Comparison of ENCODE assay signal across 1 cellular context in the genomic region with DNA sequence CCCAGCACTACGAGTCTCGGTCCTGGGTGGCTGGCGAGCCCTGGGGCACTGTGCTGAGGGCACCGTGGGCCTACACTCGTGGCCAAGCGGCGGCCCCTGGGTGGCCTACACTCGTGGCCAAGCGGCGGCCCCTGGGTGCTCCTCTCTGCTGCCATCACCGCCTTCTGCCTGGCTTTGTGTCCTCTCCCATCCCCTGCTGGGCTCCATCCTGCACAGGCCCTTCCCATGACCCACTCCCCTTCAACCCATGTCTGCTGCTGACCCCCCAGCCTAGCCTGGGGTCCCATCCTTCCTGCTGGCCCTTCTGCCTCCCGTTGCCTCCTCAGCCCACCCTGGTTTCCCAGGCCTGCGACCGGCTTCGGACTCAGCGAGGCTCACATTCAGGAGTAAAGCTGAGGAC.
TF ChIP-seq lines count a peak whose summit lies in the region.

No MANE protein-coding gene starts in this region.

TF ChIP-seq in K562, 482 proteins besides CTCF, POLR2A, EP300 and RAD21:
- TF ChIP-seq ARID1B (IDR thresholded peaks at IDR 0.05) (no peak), POLR2B (IDR thresholded peaks at IDR 0.05; ENCODE audit: low read depth, partially characterized antibody) (no peak), ZNF282 (CRISPR knock-in tag; IDR thresholded peaks at IDR 0.05) (0 out of 2 replicates have a peak, but pooled peaks have one; percentile 24), ESRRA (IDR thresholded peaks at IDR 0.05; ENCODE audit: borderline replicate concordance, low read depth) (no peak), WHSC1 (IDR thresholded peaks at IDR 0.05; ENCODE audit: low read length) (peak; percentile 69), PURB (CRISPR knock-in tag; IDR thresholded peaks at IDR 0.05; ENCODE audit: low read depth) (0 out of 2 replicates have a peak, but pooled peaks have one; percentile 64), ZNF445 (CRISPR knock-in tag; IDR thresholded peaks at IDR 0.05; ENCODE audit: low read depth) (no peak), MAFF (IDR thresholded peaks at IDR 0.05; ENCODE audit: low read length) (no peak), EZH2 (IDR thresholded peaks at IDR 0.05; ENCODE audit: borderline replicate concordance, low read depth, low read length) (0 out of 2 replicates have a peak, but pooled peaks have one; percentile 14), ZNF766 (CRISPR knock-in tag; conservative IDR thresholded peaks at IDR 0.05) (no peak), KAT7 (CRISPR knock-in tag; IDR thresholded peaks at IDR 0.05; ENCODE audit: borderline replicate concordance) (no peak), EWSR1 (IDR thresholded peaks at IDR 0.05; ENCODE audit: borderline replicate concordance, low read depth, partially characterized antibody) (no peak), CBFA2T2 (conservative IDR thresholded peaks at IDR 0.05) (no peak), TEAD4 (IDR thresholded peaks at IDR 0.05; ENCODE audit: low read length) (no peak), TEAD4 (CRISPR knock-in tag; IDR thresholded peaks at IDR 0.05; ENCODE audit: borderline replicate concordance) (no peak), KDM1A (IDR thresholded peaks at IDR 0.05) (no peak), NRF1 (conservative IDR thresholded peaks at IDR 0.05 in 1 of 2, IDR thresholded peaks at IDR 0.05 in 1 of 2) (no peak), HLTF (IDR thresholded peaks at IDR 0.05) (no peak), POLR2G (IDR thresholded peaks at IDR 0.05; ENCODE audit: low read depth, low read length) (no peak), MYC (IDR thresholded peaks at IDR 0.05; ENCODE audit: low read depth, low read length) (no peak), MYC (CRISPR knock-in tag; IDR thresholded peaks at IDR 0.05; ENCODE audit: borderline replicate concordance, low read depth) (peak; percentile 25; the same call in 1 of the 2 replicates), SMARCA4 (IDR thresholded peaks at IDR 0.05) (no peak), TAF15 (IDR thresholded peaks at IDR 0.05; ENCODE audit: low read depth, low read length) (peak; percentile 72; the same call in 1 of the 2 replicates), GTF2A2 (tag; IDR thresholded peaks at IDR 0.05) (no peak), ZNF431 (CRISPR knock-in tag; IDR thresholded peaks at IDR 0.05) (no peak), CBX3 (IDR thresholded peaks at IDR 0.05; ENCODE audit: borderline replicate concordance in 1 of 2, low read length in 2 of 2) (no peak), MCM5 (IDR thresholded peaks at IDR 0.05; ENCODE audit: low read depth) (peak; percentile 79; the same call in 1 of the 2 replicates), ZKSCAN1 (IDR thresholded peaks at IDR 0.05; ENCODE audit: low read depth, low read length) (no peak), ZNF707 (CRISPR knock-in tag; conservative IDR thresholded peaks at IDR 0.05) (no peak)
- TF ChIP-seq, protein P1, sequence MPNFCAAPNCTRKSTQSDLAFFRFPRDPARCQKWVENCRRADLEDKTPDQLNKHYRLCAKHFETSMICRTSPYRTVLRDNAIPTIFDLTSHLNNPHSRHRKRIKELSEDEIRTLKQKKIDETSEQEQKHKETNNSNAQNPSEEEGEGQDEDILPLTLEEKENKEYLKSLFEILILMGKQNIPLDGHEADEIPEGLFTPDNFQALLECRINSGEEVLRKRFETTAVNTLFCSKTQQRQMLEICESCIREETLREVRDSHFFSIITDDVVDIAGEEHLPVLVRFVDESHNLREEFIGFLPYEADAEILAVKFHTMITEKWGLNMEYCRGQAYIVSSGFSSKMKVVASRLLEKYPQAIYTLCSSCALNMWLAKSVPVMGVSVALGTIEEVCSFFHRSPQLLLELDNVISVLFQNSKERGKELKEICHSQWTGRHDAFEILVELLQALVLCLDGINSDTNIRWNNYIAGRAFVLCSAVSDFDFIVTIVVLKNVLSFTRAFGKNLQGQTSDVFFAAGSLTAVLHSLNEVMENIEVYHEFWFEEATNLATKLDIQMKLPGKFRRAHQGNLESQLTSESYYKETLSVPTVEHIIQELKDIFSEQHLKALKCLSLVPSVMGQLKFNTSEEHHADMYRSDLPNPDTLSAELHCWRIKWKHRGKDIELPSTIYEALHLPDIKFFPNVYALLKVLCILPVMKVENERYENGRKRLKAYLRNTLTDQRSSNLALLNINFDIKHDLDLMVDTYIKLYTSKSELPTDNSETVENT (CRISPR knock-in tag; IDR thresholded peaks at IDR 0.05): 0 out of 2 replicates have a peak, but pooled peaks have one; percentile 64
- TF ChIP-seq, protein P2, sequence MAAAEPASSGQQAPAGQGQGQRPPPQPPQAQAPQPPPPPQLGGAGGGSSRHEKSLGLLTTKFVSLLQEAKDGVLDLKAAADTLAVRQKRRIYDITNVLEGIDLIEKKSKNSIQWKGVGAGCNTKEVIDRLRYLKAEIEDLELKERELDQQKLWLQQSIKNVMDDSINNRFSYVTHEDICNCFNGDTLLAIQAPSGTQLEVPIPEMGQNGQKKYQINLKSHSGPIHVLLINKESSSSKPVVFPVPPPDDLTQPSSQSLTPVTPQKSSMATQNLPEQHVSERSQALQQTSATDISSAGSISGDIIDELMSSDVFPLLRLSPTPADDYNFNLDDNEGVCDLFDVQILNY (CRISPR knock-in tag; IDR thresholded peaks at IDR 0.05): no peak
- TF ChIP-seq, protein P3, sequence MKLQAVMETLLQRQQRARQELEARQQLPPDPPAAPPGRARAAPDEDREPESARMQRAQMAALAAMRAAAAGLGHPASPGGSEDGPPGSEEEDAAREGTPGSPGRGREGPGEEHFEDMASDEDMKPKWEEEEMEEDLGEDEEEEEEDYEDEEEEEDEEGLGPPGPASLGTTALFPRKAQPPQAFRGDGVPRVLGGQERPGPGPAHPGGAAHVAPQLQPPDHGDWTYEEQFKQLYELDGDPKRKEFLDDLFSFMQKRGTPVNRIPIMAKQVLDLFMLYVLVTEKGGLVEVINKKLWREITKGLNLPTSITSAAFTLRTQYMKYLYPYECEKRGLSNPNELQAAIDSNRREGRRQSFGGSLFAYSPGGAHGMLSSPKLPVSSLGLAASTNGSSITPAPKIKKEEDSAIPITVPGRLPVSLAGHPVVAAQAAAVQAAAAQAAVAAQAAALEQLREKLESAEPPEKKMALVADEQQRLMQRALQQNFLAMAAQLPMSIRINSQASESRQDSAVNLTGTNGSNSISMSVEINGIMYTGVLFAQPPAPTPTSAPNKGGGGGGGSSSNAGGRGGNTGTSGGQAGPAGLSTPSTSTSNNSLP (IDR thresholded peaks at IDR 0.05; ENCODE audit: borderline replicate concordance, low read depth, low read length): no peak
- TF ChIP-seq, protein P4, sequence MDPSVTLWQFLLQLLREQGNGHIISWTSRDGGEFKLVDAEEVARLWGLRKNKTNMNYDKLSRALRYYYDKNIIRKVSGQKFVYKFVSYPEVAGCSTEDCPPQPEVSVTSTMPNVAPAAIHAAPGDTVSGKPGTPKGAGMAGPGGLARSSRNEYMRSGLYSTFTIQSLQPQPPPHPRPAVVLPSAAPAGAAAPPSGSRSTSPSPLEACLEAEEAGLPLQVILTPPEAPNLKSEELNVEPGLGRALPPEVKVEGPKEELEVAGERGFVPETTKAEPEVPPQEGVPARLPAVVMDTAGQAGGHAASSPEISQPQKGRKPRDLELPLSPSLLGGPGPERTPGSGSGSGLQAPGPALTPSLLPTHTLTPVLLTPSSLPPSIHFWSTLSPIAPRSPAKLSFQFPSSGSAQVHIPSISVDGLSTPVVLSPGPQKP (CRISPR knock-in tag; IDR thresholded peaks at IDR 0.05): peak; percentile 75; the same call in 1 of the 2 replicates
- TF ChIP-seq, protein P5, sequence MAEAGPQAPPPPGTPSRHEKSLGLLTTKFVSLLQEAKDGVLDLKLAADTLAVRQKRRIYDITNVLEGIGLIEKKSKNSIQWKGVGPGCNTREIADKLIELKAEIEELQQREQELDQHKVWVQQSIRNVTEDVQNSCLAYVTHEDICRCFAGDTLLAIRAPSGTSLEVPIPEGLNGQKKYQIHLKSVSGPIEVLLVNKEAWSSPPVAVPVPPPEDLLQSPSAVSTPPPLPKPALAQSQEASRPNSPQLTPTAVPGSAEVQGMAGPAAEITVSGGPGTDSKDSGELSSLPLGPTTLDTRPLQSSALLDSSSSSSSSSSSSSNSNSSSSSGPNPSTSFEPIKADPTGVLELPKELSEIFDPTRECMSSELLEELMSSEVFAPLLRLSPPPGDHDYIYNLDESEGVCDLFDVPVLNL (CRISPR knock-in tag; IDR thresholded peaks at IDR 0.05; ENCODE audit: low read depth): 0 out of 2 replicates have a peak, but pooled peaks have one; percentile 51
- TF ChIP-seq, protein P6, sequence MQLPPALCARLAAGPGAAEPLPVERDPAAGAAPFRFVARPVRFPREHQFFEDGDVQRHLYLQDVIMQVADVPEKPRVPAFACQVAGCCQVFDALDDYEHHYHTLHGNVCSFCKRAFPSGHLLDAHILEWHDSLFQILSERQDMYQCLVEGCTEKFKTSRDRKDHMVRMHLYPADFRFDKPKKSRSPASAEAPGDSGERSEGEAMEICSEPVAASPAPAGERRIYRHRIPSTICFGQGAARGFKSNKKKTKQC (CRISPR knock-in tag; IDR thresholded peaks at IDR 0.05): 0 out of 2 replicates have a peak, but pooled peaks have one; percentile 9
